Comparison of ENCODE assay signal across 1 cellular context in genomic region chr17:67980456-67980855, GRCh38.
TF ChIP-seq lines count a peak whose summit lies in the region.

No MANE protein-coding gene starts in this region.

TF ChIP-seq in HepG2, 621 proteins besides CTCF, POLR2A, EP300 and RAD21:
- TF ChIP-seq KDM1A (CRISPR knock-in tag; IDR thresholded peaks at IDR 0.05) (no peak), AKAP8 (CRISPR knock-in tag; IDR thresholded peaks at IDR 0.05) (no peak), SUZ12 (IDR thresholded peaks at IDR 0.05; ENCODE audit: low read depth, low read length) (no peak), ZBTB49 (CRISPR knock-in tag; IDR thresholded peaks at IDR 0.05; ENCODE audit: borderline replicate concordance) (no peak), ZFAT (CRISPR knock-in tag; conservative IDR thresholded peaks at IDR 0.05) (no peak), CREBL2 (CRISPR knock-in tag; IDR thresholded peaks at IDR 0.05; ENCODE audit: borderline replicate concordance) (no peak), NCOR1 (IDR thresholded peaks at IDR 0.05; ENCODE audit: borderline replicate concordance, low read length) (no peak), ZNF264 (CRISPR knock-in tag; IDR thresholded peaks at IDR 0.05) (no peak), ATF2 (CRISPR knock-in tag; IDR thresholded peaks at IDR 0.05) (no peak), ZNF749 (CRISPR knock-in tag; IDR thresholded peaks at IDR 0.05; ENCODE audit: borderline replicate concordance) (no peak), ZC3H4 (CRISPR knock-in tag; IDR thresholded peaks at IDR 0.05; ENCODE audit: borderline replicate concordance) (no peak), ZNF678 (CRISPR knock-in tag; IDR thresholded peaks at IDR 0.05) (no peak), MATR3 (CRISPR knock-in tag; IDR thresholded peaks at IDR 0.05) (no peak), ZNF460 (CRISPR knock-in tag; IDR thresholded peaks at IDR 0.05; ENCODE audit: borderline replicate concordance) (no peak)
